26 cellular contexts compared by ENCODE assay signal in the genomic region with DNA sequence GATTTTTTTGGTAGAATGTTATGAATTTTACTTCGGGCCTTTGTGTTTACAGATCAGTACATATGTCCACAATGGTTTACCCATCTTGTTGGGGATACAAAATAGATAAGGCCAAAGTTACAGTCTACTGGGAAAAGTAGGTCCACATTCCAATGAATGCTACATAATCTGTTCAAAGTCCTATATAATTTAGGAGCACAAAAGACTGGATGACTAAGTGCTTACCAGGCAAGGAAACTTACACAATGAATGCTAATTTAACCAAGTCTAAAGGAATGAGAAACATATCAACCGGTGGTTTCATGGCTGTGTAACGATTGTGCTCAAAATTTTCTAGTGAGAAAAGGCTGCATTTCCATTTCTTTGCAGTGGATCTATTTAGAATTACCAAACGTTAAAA.
"Had no signal": no experiment of that assay in that cellular context is flagged by ENCODE, and none has a peak within 500 bp of the region (broad histone marks: within the 10 kb centered on the region; RNA-seq: fewer than 3 reads in every experiment).

No MANE protein-coding gene starts in this region.

- H3K36me3 ChIP-seq: brain microvascular endothelial cell, esophagus squamous epithelium, heart left ventricle had no signal

- H3K9me3 ChIP-seq: esophagus squamous epithelium, testis had no signal

- H3K36me3 Mint-ChIP-seq: activated CD8-positive, alpha-beta memory T cell treated with anti-CD3 and anti-CD28 coated beads, Interleukin-2, amount 10 ng/mL, durations not matched to agents 7 days and 5 days; activated naive CD4-positive, alpha-beta T cell treated with anti-CD3 and anti-CD28 coated beads, Interleukin-2, amount 10 ng/mL, durations not matched to agents 7 days and 5 days; memory B cell; stimulated activated naive B cell treated with anti-CD40 and anti-IgM and Interleukin-4, amounts not matched to agents 10 μg/mL and 1 μg/mL and 100 μg/mL, for 72 hours; type B pancreatic cell had no signal

- H3K4me3 ChIP-seq: esophagus squamous epithelium, heart left ventricle, testis had no signal

- H3K4me3 Mint-ChIP-seq: activated CD4-positive, alpha-beta T cell treated with anti-CD3 and anti-CD28 coated beads, Interleukin-2, amount 10 ng/mL, durations not matched to agents 24 days and 14 days; activated CD8-positive, alpha-beta memory T cell treated with anti-CD3 and anti-CD28 coated beads, Interleukin-2, amount 10 ng/mL, durations not matched to agents 7 days and 5 days; activated CD8-positive, alpha-beta T cell treated with anti-CD3 and anti-CD28 coated beads for 36 hours; activated naive CD4-positive, alpha-beta T cell treated with anti-CD3 and anti-CD28 coated beads, Interleukin-2, amount 10 ng/mL, durations not matched to agents 7 days and 5 days; memory B cell; nephron; stimulated activated naive B cell treated with anti-CD40 and anti-IgM and Interleukin-4, amounts not matched to agents 10 μg/mL and 1 μg/mL and 100 μg/mL, for 72 hours; type B pancreatic cell had no signal

- H3K9ac ChIP-seq: parathyroid adenoma had no signal

- ATAC-seq: activated CD4-positive, CD25-positive, alpha-beta regulatory T cell treated with anti-CD3 and anti-CD28 coated beads, Interleukin-2, amount 50 U/mL, for 24 hours; activated CD8-positive, alpha-beta memory T cell treated with anti-CD3 and anti-CD28 coated beads, Interleukin-2, amount 10 ng/mL, durations not matched to agents 7 days and 5 days; activated CD8-positive, alpha-beta T cell treated with anti-CD3 and anti-CD28 coated beads for 36 hours; heart left ventricle; left cardiac atrium; sciatic nerve; stimulated activated naive B cell treated with anti-CD40 and anti-IgM and Interleukin-4, amounts not matched to agents 10 μg/mL and 1 μg/mL and 100 μg/mL, for 72 hours had no signal

- H3K27me3 Mint-ChIP-seq: activated CD4-positive, alpha-beta T cell treated with anti-CD3 and anti-CD28 coated beads, Interleukin-2, amount 10 ng/mL, durations not matched to agents 24 days and 14 days; activated CD8-positive, alpha-beta memory T cell treated with anti-CD3 and anti-CD28 coated beads, Interleukin-2, amount 10 ng/mL, durations not matched to agents 7 days and 5 days; activated CD8-positive, alpha-beta T cell treated with anti-CD3 and anti-CD28 coated beads for 36 hours; activated naive CD4-positive, alpha-beta T cell treated with anti-CD3 and anti-CD28 coated beads, Interleukin-2, amount 10 ng/mL, durations not matched to agents 7 days and 5 days; type B pancreatic cell had no signal

- H3K79me2 ChIP-seq: parathyroid adenoma had no signal

- H3K4me1 Mint-ChIP-seq: activated CD4-positive, alpha-beta T cell treated with anti-CD3 and anti-CD28 coated beads, Interleukin-2, amount 10 ng/mL, durations not matched to agents 24 days and 14 days; activated CD8-positive, alpha-beta memory T cell treated with anti-CD3 and anti-CD28 coated beads, Interleukin-2, amount 10 ng/mL, durations not matched to agents 7 days and 5 days; activated naive CD4-positive, alpha-beta T cell treated with anti-CD3 and anti-CD28 coated beads, Interleukin-2, amount 10 ng/mL, durations not matched to agents 7 days and 5 days; memory B cell; nephron; stimulated activated naive B cell treated with anti-CD40 and anti-IgM and Interleukin-4, amounts not matched to agents 10 μg/mL and 1 μg/mL and 100 μg/mL, for 72 hours had no signal

- DNase-seq: activated CD4-positive, alpha-beta T cell treated with anti-CD3 and anti-CD28 coated beads, Interleukin-2, amount 10 ng/mL, durations not matched to agents 24 days and 14 days; activated CD8-positive, alpha-beta memory T cell treated with anti-CD3 and anti-CD28 coated beads, Interleukin-2, amount 10 ng/mL, durations not matched to agents 7 days and 5 days; activated CD8-positive, alpha-beta T cell treated with anti-CD3 and anti-CD28 coated beads for 36 hours; activated effector memory CD4-positive, alpha-beta T cell treated with anti-CD3 and anti-CD28 coated beads, Interleukin-2, amount 50 U/mL, for 16 hours; activated naive CD4-positive, alpha-beta T cell treated with anti-CD3 and anti-CD28 coated beads, Interleukin-2, amount 10 ng/mL, durations not matched to agents 7 days and 5 days; activated T-cell treated with anti-CD3 and anti-CD28 coated beads for 4 hours; amygdala; brain microvascular endothelial cell; central memory CD4-positive, alpha-beta T cell; dermis blood vessel endothelial cell; effector CD8-positive, alpha-beta T cell; esophagus squamous epithelium; heart left ventricle; left cardiac atrium; nucleus accumbens; stimulated activated CD4-positive, alpha-beta T cell treated with anti-CD3 and anti-CD28 coated beads, Interleukin-2, amount 100 ng/mL, for 48 hours; stimulated activated CD8-positive, alpha-beta memory T cell treated with anti-CD3 and anti-CD28 coated beads, Interleukin-4, amount 100 ng/mL, for 48 hours; stimulated activated naive B cell treated with anti-CD40 and anti-IgM and Interleukin-4, amounts not matched to agents 10 μg/mL and 1 μg/mL and 100 μg/mL, for 72 hours; T-helper 2 cell; testis had no signal

- H3K9me3 Mint-ChIP-seq: activated CD4-positive, alpha-beta T cell treated with anti-CD3 and anti-CD28 coated beads, Interleukin-2, amount 10 ng/mL, durations not matched to agents 24 days and 14 days; activated CD8-positive, alpha-beta T cell treated with anti-CD3 and anti-CD28 coated beads for 36 hours; activated naive CD4-positive, alpha-beta T cell treated with anti-CD3 and anti-CD28 coated beads, Interleukin-2, amount 10 ng/mL, durations not matched to agents 7 days and 5 days had no signal

- H3K27me3 ChIP-seq: brain microvascular endothelial cell, esophagus squamous epithelium, heart left ventricle, testis had no signal

- H2AFZ ChIP-seq: parathyroid adenoma had no signal

- H3K27ac ChIP-seq: brain microvascular endothelial cell, esophagus squamous epithelium, heart left ventricle, parathyroid adenoma, testis had no signal

- H3K4me1 ChIP-seq: esophagus squamous epithelium, heart left ventricle, parathyroid adenoma, testis had no signal

- H3K27ac Mint-ChIP-seq: activated CD4-positive, alpha-beta T cell treated with anti-CD3 and anti-CD28 coated beads, Interleukin-2, amount 10 ng/mL, durations not matched to agents 24 days and 14 days; activated CD8-positive, alpha-beta memory T cell treated with anti-CD3 and anti-CD28 coated beads, Interleukin-2, amount 10 ng/mL, durations not matched to agents 7 days and 5 days; activated CD8-positive, alpha-beta T cell treated with anti-CD3 and anti-CD28 coated beads for 36 hours; activated naive CD4-positive, alpha-beta T cell treated with anti-CD3 and anti-CD28 coated beads, Interleukin-2, amount 10 ng/mL, durations not matched to agents 7 days and 5 days; memory B cell; nephron; stimulated activated naive B cell treated with anti-CD40 and anti-IgM and Interleukin-4, amounts not matched to agents 10 μg/mL and 1 μg/mL and 100 μg/mL, for 72 hours; type B pancreatic cell had no signal
